In genomic region chr6:25144919-25145318, GRCh38 we compare ENCODE assay signal across 8 cellular contexts.
"Had no signal": no experiment of that assay in that cellular context is flagged by ENCODE, and none has a peak within 500 bp of the region (broad histone marks: within the 10 kb centered on the region; RNA-seq: fewer than 3 reads in every experiment).

No MANE protein-coding gene starts in this region.

- H3K9me3 Mint-ChIP-seq: H9, IgD-negative memory B cell had no signal

- H3K27me3 Mint-ChIP-seq: IgD-negative memory B cell had no signal

- H3K27ac ChIP-seq: HL-60 had no signal

- DNase-seq: H9, HCEC 1CT, HFFc6, KBM-7 had no signal

- H3K4me3 Mint-ChIP-seq: GM23338, H9, HFFc6, IgD-negative memory B cell had no signal

- H3K4me1 Mint-ChIP-seq: GM23338, H9 had no signal

- H3K27ac Mint-ChIP-seq: GM23338, H9, HFFc6, IgD-negative memory B cell had no signal

- ATAC-seq: GM23338, HepG2 had no signal
